ENCODE assay signal across 25 cellular contexts in genomic region chr15:101323793-101324505, GRCh38.
"Had no signal": no experiment of that assay in that cellular context is flagged by ENCODE, and none has a peak within 500 bp of the region (broad histone marks: within the 10 kb centered on the region; RNA-seq: fewer than 3 reads in every experiment).

No MANE protein-coding gene starts in this region.

- H3K27ac ChIP-seq: adrenal gland, body of pancreas, epithelial cell of prostate, esophagus squamous epithelium, heart right ventricle, pancreas, prostate gland, thoracic aorta, vagina had no signal

- H3K4me3 ChIP-seq: adrenal gland, body of pancreas, esophagus squamous epithelium, heart right ventricle, pancreas, prostate gland, thoracic aorta, vagina had no signal

- H3K36me3 ChIP-seq: adrenal gland, esophagus squamous epithelium, pancreas, prostate gland, thoracic aorta, vagina had no signal

- H3K4me1 ChIP-seq: adrenal gland, body of pancreas, esophagus squamous epithelium, pancreas, prostate gland, vagina had no signal

- H3K27me3 ChIP-seq: adrenal gland, body of pancreas, pancreas, vagina had no signal

- DNase-seq: activated B cell treated with CpG ODN at 0.5 μM for 24 hours; activated CD4-positive, alpha-beta T cell treated with anti-CD3 and anti-CD28 coated beads, Interleukin-2, amount 50 U/mL, for 1 hour; activated effector memory CD4-positive, alpha-beta T cell treated with anti-CD3 and anti-CD28 coated beads, Interleukin-2, amount 50 U/mL, for 16 hours; activated naive CD4-positive, alpha-beta T cell treated with anti-CD3 and anti-CD28 coated beads for 36 hours; activated naive CD8-positive, alpha-beta T cell treated with anti-CD3 and anti-CD28 coated beads for 36 hours; activated T-cell treated with anti-CD3 and anti-CD28 coated beads for 4 hours; adrenal gland; aorta; effector CD8-positive, alpha-beta T cell; esophagus squamous epithelium; foreskin melanocyte; heart right ventricle; left ventricle myocardium superior; naive B cell; nephron progenitor cell; pancreas; stimulated activated CD4-positive, alpha-beta T cell treated with anti-CD3 and anti-CD28 coated beads, Interleukin-4, amount 100 ng/mL, for 1 hour; stimulated activated naive CD8-positive, alpha-beta T cell treated with anti-CD3 and anti-CD28 coated beads, Interleukin-15, Interleukin-2, amounts not matched to agents 100 U/mL and 50 U/mL, for 24 hours; T-helper 1 cell; trophoblast cell had no signal

- ATAC-seq: body of pancreas; heart right ventricle; left ventricle myocardium superior; stimulated activated naive CD8-positive, alpha-beta T cell treated with anti-CD3 and anti-CD28 coated beads, Interleukin-15, Interleukin-2, amounts not matched to agents 100 U/mL and 50 U/mL, for 24 hours had no signal

- H3K9me3 ChIP-seq: adrenal gland, body of pancreas, esophagus squamous epithelium, heart right ventricle, pancreas, prostate gland, thoracic aorta, vagina had no signal
